17 cellular contexts compared by ENCODE assay signal in genomic region chr9:6929428-6929827, GRCh38.
DNase-seq lines count a peak whose midpoint lies in the region; ATAC-seq, FAIRE-seq and TF ChIP-seq lines count a peak whose summit lies in the region.
"Had no signal": no experiment of that assay in that cellular context is flagged by ENCODE, and none has a peak within 500 bp of the region (broad histone marks: within the 10 kb centered on the region; RNA-seq: fewer than 3 reads in every experiment).

No MANE protein-coding gene starts in this region.

- no peak for TF ChIP-seq CTCF in astrocyte (IDR thresholded peaks at IDR 0.05; ENCODE audit: insufficient read depth, low read depth, low read length)
- no peak for TF ChIP-seq CTCF in esophagus squamous epithelium (IDR thresholded peaks at IDR 0.05)

- TF ChIP-seq POLR2A in esophagus squamous epithelium (IDR thresholded peaks at IDR 0.05) = no peak

- H3K27me3 Mint-ChIP-seq in astrocyte (ENCODE audit: low read depth, unreplicated experiment) = no peaks in the 10 kb centered on the region
- H3K27me3 Mint-ChIP-seq: B cell; CD4-positive, CD25-positive, alpha-beta regulatory T cell; IgD-negative memory B cell had no signal

- 26 to 44% methylated on average over 1 of the region's 1 CpG for WGBS in esophagus squamous epithelium, 2 donors

- H3K4me1 Mint-ChIP-seq in astrocyte (ENCODE audit: low read depth, unreplicated experiment) = peaks cover 31% of the 10 kb centered on the region

- no peaks in the 10 kb centered on the region for H3K36me3 Mint-ChIP-seq in astrocyte (ENCODE audit: low read depth, unreplicated experiment)

- DNase-seq in astrocyte (ENCODE audit: low read depth) (no peak), left colon (no peak), esophagus squamous epithelium (lab: John Stamatoyannopoulos, UW) (no peak), H7 (no peak)
- DNase-seq: Caco-2; CD4-positive, CD25-positive, alpha-beta regulatory T cell; DMS153; NCI-H1417; NCI-H187 treated with DMSO at 0.1 percent for 48 hours; NCI-H526 treated with DMSO at 0.1 percent for 48 hours; PC-3 had no signal

- H3K9me3 ChIP-seq in astrocyte (ENCODE audit: insufficient read depth, low read depth, low read length) (no peaks in the 10 kb centered on the region), esophagus squamous epithelium (no peaks in the 10 kb centered on the region)
- H3K9me3 ChIP-seq: Caco-2 had no signal

- no peak overlapping the region for H3K27ac ChIP-seq in astrocyte (ENCODE audit: low read depth, low read length)
- H3K27ac ChIP-seq in esophagus squamous epithelium = no peak overlapping the region
- H3K27ac ChIP-seq: RWPE1 had no signal

- FAIRE-seq in astrocyte (lab: Jason Lieb, UNC) = no peak

- H3K9me3 Mint-ChIP-seq in astrocyte (ENCODE audit: unreplicated experiment) = no peaks in the 10 kb centered on the region

- ATAC-seq in GM21381 (IDR thresholded peaks at IDR 0.05; ENCODE audit: unreplicated experiment) = peak; percentile 40
- ATAC-seq in HG02885 (IDR thresholded peaks at IDR 0.05; ENCODE audit: poor library complexity, unreplicated experiment) = peak; percentile 46
- ATAC-seq in left colon = peak; percentile 21
- ATAC-seq in GM18520 (IDR thresholded peaks at IDR 0.05; ENCODE audit: unreplicated experiment) = no peak
- ATAC-seq: PC-3 had no signal

- H3K4me2 ChIP-seq in astrocyte (ENCODE audit: low read length) = no peak overlapping the region

- no peaks in the 10 kb centered on the region for H3K36me3 ChIP-seq in astrocyte (ENCODE audit: insufficient read depth, low read length)
- H3K36me3 ChIP-seq in esophagus squamous epithelium = no peaks in the 10 kb centered on the region
- H3K36me3 ChIP-seq in H7 (replicated peaks; ENCODE audit: control insufficient read depth, insufficient read depth, low read length) = no peaks in the 10 kb centered on the region

- no peak overlapping the region for H2AFZ ChIP-seq in astrocyte (ENCODE audit: low read depth, low read length)

- H3K27ac Mint-ChIP-seq in astrocyte (ENCODE audit: unreplicated experiment) = peak overlapping the region; percentile 73
- H3K27ac Mint-ChIP-seq: B cell had no signal

- H4K20me1 ChIP-seq in astrocyte (ENCODE audit: insufficient read depth, low read length) = no peaks in the 10 kb centered on the region

- H3K4me1 ChIP-seq in astrocyte (ENCODE audit: insufficient read depth, low read length) (peaks cover 18% of the 10 kb centered on the region), esophagus squamous epithelium (peaks cover 0 to 5% (median 0%) of the 10 kb centered on the region in 3 donors)

- H3K9ac ChIP-seq in astrocyte (ENCODE audit: low read length) = no peak overlapping the region

- H3K4me3 Mint-ChIP-seq in astrocyte (ENCODE audit: unreplicated experiment) = peak overlapping the region; percentile 7
- H3K4me3 Mint-ChIP-seq: B cell; CD4-positive, CD25-positive, alpha-beta regulatory T cell; IgD-negative memory B cell had no signal

- no peaks in the 10 kb centered on the region for H3K79me2 ChIP-seq in astrocyte (ENCODE audit: insufficient read depth, low read length)

- intact Hi-C loops in left colon (cut with DNase I, micrococcal nuclease) (no loop called here), esophagus squamous epithelium (cut with DNase I) (no loop called here)

- H3K27me3 ChIP-seq in astrocyte (ENCODE audit: insufficient read depth, low read length) = no peaks in the 10 kb centered on the region
- no peaks in the 10 kb centered on the region for H3K27me3 ChIP-seq in esophagus squamous epithelium
- no peaks in the 10 kb centered on the region for H3K27me3 ChIP-seq in H7 (ENCODE audit: control insufficient read depth, insufficient read depth, low read length)

- no peak overlapping the region for H3K4me3 ChIP-seq in astrocyte (ENCODE audit: insufficient read depth, low read depth, low read length)
- no peak overlapping the region for H3K4me3 ChIP-seq in esophagus squamous epithelium
- H3K4me3 ChIP-seq in H7 (ENCODE audit: insufficient read depth, low read depth, low read length) = no peak overlapping the region
